Comparison of ENCODE assay signal across 1 cellular context in genomic region chr11:4181780-4182721, GRCh38.
TF ChIP-seq lines count a peak whose summit lies in the region.

No MANE protein-coding gene starts in this region.

TF ChIP-seq in K562, 482 proteins besides CTCF, POLR2A, EP300 and RAD21 (continued from another document and continues in another):
- peak; percentile 92 for TF ChIP-seq MGA (IDR thresholded peaks at IDR 0.05)
- no peak for TF ChIP-seq TEAD2 (tag; IDR thresholded peaks at IDR 0.05)
- TF ChIP-seq RBFOX2 (IDR thresholded peaks at IDR 0.05; ENCODE audit: low read depth, low read length) = 0 out of 2 replicates have a peak, but pooled peaks have one; percentile 22
- no peak for TF ChIP-seq SRF (CRISPR knock-in tag; IDR thresholded peaks at IDR 0.05)
- TF ChIP-seq ZNF584 (CRISPR knock-in tag; IDR thresholded peaks at IDR 0.05; ENCODE audit: low read depth) = no peak
- no peak for TF ChIP-seq MCM7 (IDR thresholded peaks at IDR 0.05)
- TF ChIP-seq ZNF561 (CRISPR knock-in tag; conservative IDR thresholded peaks at IDR 0.05) = no peak
- TF ChIP-seq, protein P1, sequence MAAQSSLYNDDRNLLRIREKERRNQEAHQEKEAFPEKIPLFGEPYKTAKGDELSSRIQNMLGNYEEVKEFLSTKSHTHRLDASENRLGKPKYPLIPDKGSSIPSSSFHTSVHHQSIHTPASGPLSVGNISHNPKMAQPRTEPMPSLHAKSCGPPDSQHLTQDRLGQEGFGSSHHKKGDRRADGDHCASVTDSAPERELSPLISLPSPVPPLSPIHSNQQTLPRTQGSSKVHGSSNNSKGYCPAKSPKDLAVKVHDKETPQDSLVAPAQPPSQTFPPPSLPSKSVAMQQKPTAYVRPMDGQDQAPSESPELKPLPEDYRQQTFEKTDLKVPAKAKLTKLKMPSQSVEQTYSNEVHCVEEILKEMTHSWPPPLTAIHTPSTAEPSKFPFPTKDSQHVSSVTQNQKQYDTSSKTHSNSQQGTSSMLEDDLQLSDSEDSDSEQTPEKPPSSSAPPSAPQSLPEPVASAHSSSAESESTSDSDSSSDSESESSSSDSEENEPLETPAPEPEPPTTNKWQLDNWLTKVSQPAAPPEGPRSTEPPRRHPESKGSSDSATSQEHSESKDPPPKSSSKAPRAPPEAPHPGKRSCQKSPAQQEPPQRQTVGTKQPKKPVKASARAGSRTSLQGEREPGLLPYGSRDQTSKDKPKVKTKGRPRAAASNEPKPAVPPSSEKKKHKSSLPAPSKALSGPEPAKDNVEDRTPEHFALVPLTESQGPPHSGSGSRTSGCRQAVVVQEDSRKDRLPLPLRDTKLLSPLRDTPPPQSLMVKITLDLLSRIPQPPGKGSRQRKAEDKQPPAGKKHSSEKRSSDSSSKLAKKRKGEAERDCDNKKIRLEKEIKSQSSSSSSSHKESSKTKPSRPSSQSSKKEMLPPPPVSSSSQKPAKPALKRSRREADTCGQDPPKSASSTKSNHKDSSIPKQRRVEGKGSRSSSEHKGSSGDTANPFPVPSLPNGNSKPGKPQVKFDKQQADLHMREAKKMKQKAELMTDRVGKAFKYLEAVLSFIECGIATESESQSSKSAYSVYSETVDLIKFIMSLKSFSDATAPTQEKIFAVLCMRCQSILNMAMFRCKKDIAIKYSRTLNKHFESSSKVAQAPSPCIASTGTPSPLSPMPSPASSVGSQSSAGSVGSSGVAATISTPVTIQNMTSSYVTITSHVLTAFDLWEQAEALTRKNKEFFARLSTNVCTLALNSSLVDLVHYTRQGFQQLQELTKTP (IDR thresholded peaks at IDR 0.05; ENCODE audit: low read depth in 1 of 2, partially characterized antibody in 2 of 2) = no peak
- TF ChIP-seq FIP1L1 (IDR thresholded peaks at IDR 0.05; ENCODE audit: low read depth, low read length, poor library complexity, severe bottlenecking) = no peak
- no peak for TF ChIP-seq MAFF (IDR thresholded peaks at IDR 0.05; ENCODE audit: low read length)
- TF ChIP-seq, protein P2, sequence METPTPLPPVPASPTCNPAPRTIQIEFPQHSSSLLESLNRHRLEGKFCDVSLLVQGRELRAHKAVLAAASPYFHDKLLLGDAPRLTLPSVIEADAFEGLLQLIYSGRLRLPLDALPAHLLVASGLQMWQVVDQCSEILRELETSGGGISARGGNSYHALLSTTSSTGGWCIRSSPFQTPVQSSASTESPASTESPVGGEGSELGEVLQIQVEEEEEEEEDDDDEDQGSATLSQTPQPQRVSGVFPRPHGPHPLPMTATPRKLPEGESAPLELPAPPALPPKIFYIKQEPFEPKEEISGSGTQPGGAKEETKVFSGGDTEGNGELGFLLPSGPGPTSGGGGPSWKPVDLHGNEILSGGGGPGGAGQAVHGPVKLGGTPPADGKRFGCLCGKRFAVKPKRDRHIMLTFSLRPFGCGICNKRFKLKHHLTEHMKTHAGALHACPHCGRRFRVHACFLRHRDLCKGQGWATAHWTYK (CRISPR knock-in tag; IDR thresholded peaks at IDR 0.05) = no peak
- TF ChIP-seq HNRNPLL (IDR thresholded peaks at IDR 0.05; ENCODE audit: low read depth, low read length, poor library complexity, severe bottlenecking) = no peak
- no peak for TF ChIP-seq PRPF4 (IDR thresholded peaks at IDR 0.05; ENCODE audit: insufficient read depth, low read depth, low read length, poor library complexity, severe bottlenecking)
- TF ChIP-seq, protein P3, sequence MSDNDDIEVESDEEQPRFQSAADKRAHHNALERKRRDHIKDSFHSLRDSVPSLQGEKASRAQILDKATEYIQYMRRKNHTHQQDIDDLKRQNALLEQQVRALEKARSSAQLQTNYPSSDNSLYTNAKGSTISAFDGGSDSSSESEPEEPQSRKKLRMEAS (CRISPR knock-in tag; IDR thresholded peaks at IDR 0.05) = peak; percentile 94
- peak; percentile 83 for TF ChIP-seq L3MBTL2 (IDR thresholded peaks at IDR 0.05)
- TF ChIP-seq, protein P4, sequence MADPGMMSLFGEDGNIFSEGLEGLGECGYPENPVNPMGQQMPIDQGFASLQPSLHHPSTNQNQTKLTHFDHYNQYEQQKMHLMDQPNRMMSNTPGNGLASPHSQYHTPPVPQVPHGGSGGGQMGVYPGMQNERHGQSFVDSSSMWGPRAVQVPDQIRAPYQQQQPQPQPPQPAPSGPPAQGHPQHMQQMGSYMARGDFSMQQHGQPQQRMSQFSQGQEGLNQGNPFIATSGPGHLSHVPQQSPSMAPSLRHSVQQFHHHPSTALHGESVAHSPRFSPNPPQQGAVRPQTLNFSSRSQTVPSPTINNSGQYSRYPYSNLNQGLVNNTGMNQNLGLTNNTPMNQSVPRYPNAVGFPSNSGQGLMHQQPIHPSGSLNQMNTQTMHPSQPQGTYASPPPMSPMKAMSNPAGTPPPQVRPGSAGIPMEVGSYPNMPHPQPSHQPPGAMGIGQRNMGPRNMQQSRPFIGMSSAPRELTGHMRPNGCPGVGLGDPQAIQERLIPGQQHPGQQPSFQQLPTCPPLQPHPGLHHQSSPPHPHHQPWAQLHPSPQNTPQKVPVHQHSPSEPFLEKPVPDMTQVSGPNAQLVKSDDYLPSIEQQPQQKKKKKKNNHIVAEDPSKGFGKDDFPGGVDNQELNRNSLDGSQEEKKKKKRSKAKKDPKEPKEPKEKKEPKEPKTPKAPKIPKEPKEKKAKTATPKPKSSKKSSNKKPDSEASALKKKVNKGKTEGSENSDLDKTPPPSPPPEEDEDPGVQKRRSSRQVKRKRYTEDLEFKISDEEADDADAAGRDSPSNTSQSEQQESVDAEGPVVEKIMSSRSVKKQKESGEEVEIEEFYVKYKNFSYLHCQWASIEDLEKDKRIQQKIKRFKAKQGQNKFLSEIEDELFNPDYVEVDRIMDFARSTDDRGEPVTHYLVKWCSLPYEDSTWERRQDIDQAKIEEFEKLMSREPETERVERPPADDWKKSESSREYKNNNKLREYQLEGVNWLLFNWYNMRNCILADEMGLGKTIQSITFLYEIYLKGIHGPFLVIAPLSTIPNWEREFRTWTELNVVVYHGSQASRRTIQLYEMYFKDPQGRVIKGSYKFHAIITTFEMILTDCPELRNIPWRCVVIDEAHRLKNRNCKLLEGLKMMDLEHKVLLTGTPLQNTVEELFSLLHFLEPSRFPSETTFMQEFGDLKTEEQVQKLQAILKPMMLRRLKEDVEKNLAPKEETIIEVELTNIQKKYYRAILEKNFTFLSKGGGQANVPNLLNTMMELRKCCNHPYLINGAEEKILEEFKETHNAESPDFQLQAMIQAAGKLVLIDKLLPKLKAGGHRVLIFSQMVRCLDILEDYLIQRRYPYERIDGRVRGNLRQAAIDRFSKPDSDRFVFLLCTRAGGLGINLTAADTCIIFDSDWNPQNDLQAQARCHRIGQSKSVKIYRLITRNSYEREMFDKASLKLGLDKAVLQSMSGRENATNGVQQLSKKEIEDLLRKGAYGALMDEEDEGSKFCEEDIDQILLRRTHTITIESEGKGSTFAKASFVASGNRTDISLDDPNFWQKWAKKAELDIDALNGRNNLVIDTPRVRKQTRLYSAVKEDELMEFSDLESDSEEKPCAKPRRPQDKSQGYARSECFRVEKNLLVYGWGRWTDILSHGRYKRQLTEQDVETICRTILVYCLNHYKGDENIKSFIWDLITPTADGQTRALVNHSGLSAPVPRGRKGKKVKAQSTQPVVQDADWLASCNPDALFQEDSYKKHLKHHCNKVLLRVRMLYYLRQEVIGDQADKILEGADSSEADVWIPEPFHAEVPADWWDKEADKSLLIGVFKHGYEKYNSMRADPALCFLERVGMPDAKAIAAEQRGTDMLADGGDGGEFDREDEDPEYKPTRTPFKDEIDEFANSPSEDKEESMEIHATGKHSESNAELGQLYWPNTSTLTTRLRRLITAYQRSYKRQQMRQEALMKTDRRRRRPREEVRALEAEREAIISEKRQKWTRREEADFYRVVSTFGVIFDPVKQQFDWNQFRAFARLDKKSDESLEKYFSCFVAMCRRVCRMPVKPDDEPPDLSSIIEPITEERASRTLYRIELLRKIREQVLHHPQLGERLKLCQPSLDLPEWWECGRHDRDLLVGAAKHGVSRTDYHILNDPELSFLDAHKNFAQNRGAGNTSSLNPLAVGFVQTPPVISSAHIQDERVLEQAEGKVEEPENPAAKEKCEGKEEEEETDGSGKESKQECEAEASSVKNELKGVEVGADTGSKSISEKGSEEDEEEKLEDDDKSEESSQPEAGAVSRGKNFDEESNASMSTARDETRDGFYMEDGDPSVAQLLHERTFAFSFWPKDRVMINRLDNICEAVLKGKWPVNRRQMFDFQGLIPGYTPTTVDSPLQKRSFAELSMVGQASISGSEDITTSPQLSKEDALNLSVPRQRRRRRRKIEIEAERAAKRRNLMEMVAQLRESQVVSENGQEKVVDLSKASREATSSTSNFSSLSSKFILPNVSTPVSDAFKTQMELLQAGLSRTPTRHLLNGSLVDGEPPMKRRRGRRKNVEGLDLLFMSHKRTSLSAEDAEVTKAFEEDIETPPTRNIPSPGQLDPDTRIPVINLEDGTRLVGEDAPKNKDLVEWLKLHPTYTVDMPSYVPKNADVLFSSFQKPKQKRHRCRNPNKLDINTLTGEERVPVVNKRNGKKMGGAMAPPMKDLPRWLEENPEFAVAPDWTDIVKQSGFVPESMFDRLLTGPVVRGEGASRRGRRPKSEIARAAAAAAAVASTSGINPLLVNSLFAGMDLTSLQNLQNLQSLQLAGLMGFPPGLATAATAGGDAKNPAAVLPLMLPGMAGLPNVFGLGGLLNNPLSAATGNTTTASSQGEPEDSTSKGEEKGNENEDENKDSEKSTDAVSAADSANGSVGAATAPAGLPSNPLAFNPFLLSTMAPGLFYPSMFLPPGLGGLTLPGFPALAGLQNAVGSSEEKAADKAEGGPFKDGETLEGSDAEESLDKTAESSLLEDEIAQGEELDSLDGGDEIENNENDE (IDR thresholded peaks at IDR 0.05; ENCODE audit: low read depth, low read length) = no peak
- no peak for TF ChIP-seq NR2F6 (CRISPR knock-in tag; IDR thresholded peaks at IDR 0.05)
- TF ChIP-seq MLLT1 (IDR thresholded peaks at IDR 0.05) = no peak
- no peak for TF ChIP-seq HNRNPK (IDR thresholded peaks at IDR 0.05; ENCODE audit: low read depth, low read length, poor library complexity, severe bottlenecking)
